ENCODE assay signal across 21 cellular contexts in genomic region chr6:99501762-99502161, GRCh38.
"Had no signal": no experiment of that assay in that cellular context is flagged by ENCODE, and none has a peak within 500 bp of the region (broad histone marks: within the 10 kb centered on the region; RNA-seq: fewer than 3 reads in every experiment).

No MANE protein-coding gene starts in this region.

- ATAC-seq: activated CD4-positive, alpha-beta T cell treated with anti-CD3 and anti-CD28 coated beads for 36 hours; left lung; natural killer cell had no signal

- H3K27me3 Mint-ChIP-seq: activated B cell treated with CpG ODN at 0.5 μM for 24 hours; activated CD4-positive, alpha-beta T cell treated with anti-CD3 and anti-CD28 coated beads for 36 hours; activated naive CD8-positive, alpha-beta T cell treated with anti-CD3 and anti-CD28 coated beads, Interleukin-2, amount 10 ng/mL, durations not matched to agents 7 days and 5 days; progenitor cell of endocrine pancreas had no signal

- H3K27me3 ChIP-seq: left lung, spleen, testis, uterus had no signal

- H3K9me3 ChIP-seq: left lung, spleen, testis, uterus had no signal

- H3K27ac ChIP-seq: left lung, spleen, testis, uterus had no signal

- H3K4me1 ChIP-seq: uterus had no signal

- H3K4me1 Mint-ChIP-seq: activated CD4-positive, alpha-beta T cell treated with anti-CD3 and anti-CD28 coated beads for 36 hours; activated naive CD8-positive, alpha-beta T cell treated with anti-CD3 and anti-CD28 coated beads, Interleukin-2, amount 10 ng/mL, durations not matched to agents 7 days and 5 days; natural killer cell had no signal

- DNase-seq: activated B cell treated with CpG ODN at 0.5 μM for 24 hours; activated CD4-positive, alpha-beta T cell treated with anti-CD3 and anti-CD28 coated beads for 36 hours; activated CD4-positive, alpha-beta T cell treated with anti-CD3 and anti-CD28 coated beads, Interleukin-2, amount 50 U/mL, for 48 hours; activated naive CD4-positive, alpha-beta T cell treated with anti-CD3 and anti-CD28 coated beads for 36 hours; activated naive CD8-positive, alpha-beta T cell treated with anti-CD3 and anti-CD28 coated beads, Interleukin-2, amount 10 ng/mL, durations not matched to agents 7 days and 5 days; activated T-cell treated with anti-CD3 and anti-CD28 coated beads, Interleukin-2, amount 50 U/mL, for 48 hours; amniotic stem cell; cortex of kidney; foreskin melanocyte; left lung; midbrain; natural killer cell; spleen; stimulated activated CD4-positive, alpha-beta T cell treated with anti-CD3 and anti-CD28 coated beads, Interleukin-4, amount 100 ng/mL, for 1 hour; stimulated activated naive CD4-positive, alpha-beta T cell; T-helper 9 cell; testis; trophoblast cell; uterus had no signal

- H3K4me3 ChIP-seq: left lung, lung, spleen, testis, uterus had no signal

- H3K27ac Mint-ChIP-seq: activated B cell treated with CpG ODN at 0.5 μM for 24 hours; activated CD4-positive, alpha-beta T cell treated with anti-CD3 and anti-CD28 coated beads for 36 hours; activated naive CD4-positive, alpha-beta T cell treated with anti-CD3 and anti-CD28 coated beads for 36 hours; activated naive CD8-positive, alpha-beta T cell treated with anti-CD3 and anti-CD28 coated beads, Interleukin-2, amount 10 ng/mL, durations not matched to agents 7 days and 5 days; natural killer cell; progenitor cell of endocrine pancreas had no signal

- H3K36me3 ChIP-seq: uterus had no signal

- H3K4me3 Mint-ChIP-seq: activated B cell treated with CpG ODN at 0.5 μM for 24 hours; activated CD4-positive, alpha-beta T cell treated with anti-CD3 and anti-CD28 coated beads for 36 hours; activated naive CD4-positive, alpha-beta T cell treated with anti-CD3 and anti-CD28 coated beads for 36 hours; activated naive CD8-positive, alpha-beta T cell treated with anti-CD3 and anti-CD28 coated beads, Interleukin-2, amount 10 ng/mL, durations not matched to agents 7 days and 5 days; natural killer cell had no signal
